ENCODE assay signal across 26 cellular contexts in genomic region chr12:120131116-120131515, GRCh38. TPM values are rescaled to one million over a fixed set of nuclear protein-coding genes. Genes with fewer than 3 reads are reported as not detected.
DNase-seq lines count a peak whose midpoint lies in the region; ATAC-seq, FAIRE-seq and TF ChIP-seq lines count a peak whose summit lies in the region.
"Had no signal": no experiment of that assay in that cellular context is flagged by ENCODE, and none has a peak within 500 bp of the region (broad histone marks: within the 10 kb centered on the region; RNA-seq: fewer than 3 reads in every experiment).

No MANE protein-coding gene starts in this region.

- no peak for DNase-seq in activated T-cell treated with anti-CD3 and anti-CD28 coated beads, Interleukin-2, amount 50 U/mL, for 24 hours
- DNase-seq in activated T-cell treated with anti-CD3 and anti-CD28 coated beads, Interleukin-2, amount 50 U/mL, for 4 hours = no peak
- no peak for DNase-seq in GM12878 (ENCODE audit: low read depth, low spot score)
- DNase-seq in stimulated activated effector memory CD8-positive, alpha-beta T cell treated with anti-CD3 and anti-CD28 coated beads, Interleukin-12 subunit alpha, Interleukin-12 subunit beta, amount 100 ng/mL, for 72 hours (ENCODE audit: low spot score in 2 of 2) = no peak
- no peak for DNase-seq in stomach
- no peak for DNase-seq in activated naive CD8-positive, alpha-beta T cell treated with anti-CD3 and anti-CD28 coated beads, Interleukin-2, amount 50 U/mL, for 24 hours
- DNase-seq in HuH-7 (ENCODE audit: low spot score) = no peak
- no peak for DNase-seq in DMS 273 treated with DMSO at 0.1 percent for 48 hours (lab: John Stamatoyannopoulos, UW)
- DNase-seq: Caco-2; CD4-positive, CD25-positive, alpha-beta regulatory T cell; CD8-positive, alpha-beta T cell; DMS79; EL; GDM1; GM23248; H7; HCEC 1CT had no signal

- CTCF ChIA-PET in GM12878 (lab: Yijun Ruan, JAX) = interaction anchor here (3.3 to 4.9 kb wide), 2 partner anchors 10 to 20 kb away, joined by 18 to 57 read pairs; no protein-coding TSS in a partner anchor

- no peaks in the 10 kb centered on the region for H3K27me3 Mint-ChIP-seq in activated T-cell treated with anti-CD3 and anti-CD28 coated beads, Interleukin-2, amount 50 U/mL, for 24 hours
- H3K27me3 Mint-ChIP-seq in activated T-cell treated with anti-CD3 and anti-CD28 coated beads, Interleukin-2, amount 50 U/mL, for 4 hours (ENCODE audit: low read depth) = no peaks in the 10 kb centered on the region
- no peaks in the 10 kb centered on the region for H3K27me3 Mint-ChIP-seq in activated naive CD8-positive, alpha-beta T cell treated with anti-CD3 and anti-CD28 coated beads, Interleukin-2, amount 50 U/mL, for 24 hours
- H3K27me3 Mint-ChIP-seq: B cell; CD4-positive, CD25-positive, alpha-beta regulatory T cell had no signal

- intact Hi-C loops in GM12878 (cut with micrococcal nuclease; ENCODE audit: unreplicated experiment) (no loop called here), stomach (cut with DNase I; ENCODE audit: low total_unique reads) (no loop called here)

- SMC1A ChIA-PET in GM12878 (lab: Charles Lee; ENCODE audit: uncharacterized antibody, unreplicated experiment) = interaction anchor here (0.6 to 4.9 kb wide), 3 partner anchors 12 to 267 kb away, joined by 3 to 142 read pairs (median 4); partner anchors contain the start of gene RAB35

- H3K36me3 Mint-ChIP-seq in activated T-cell treated with anti-CD3 and anti-CD28 coated beads, Interleukin-2, amount 50 U/mL, for 24 hours (ENCODE audit: low read depth) = peaks cover 100% of the 10 kb centered on the region
- H3K36me3 Mint-ChIP-seq in activated T-cell treated with anti-CD3 and anti-CD28 coated beads, Interleukin-2, amount 50 U/mL, for 4 hours (ENCODE audit: insufficient read depth) = peaks cover 47% of the 10 kb centered on the region
- peaks cover 99% of the 10 kb centered on the region for H3K36me3 Mint-ChIP-seq in stimulated activated effector memory CD8-positive, alpha-beta T cell treated with anti-CD3 and anti-CD28 coated beads, Interleukin-12 subunit alpha, Interleukin-12 subunit beta, amount 100 ng/mL, for 72 hours
- H3K36me3 Mint-ChIP-seq in activated naive CD8-positive, alpha-beta T cell treated with anti-CD3 and anti-CD28 coated beads, Interleukin-2, amount 50 U/mL, for 24 hours (ENCODE audit: low read depth) = peaks cover 62% of the 10 kb centered on the region

- no peak overlapping the region for H3K9ac ChIP-seq in GM12878 (ENCODE audit: control insufficient read depth, insufficient read depth, low read length)
- H3K9ac ChIP-seq: BLaER1, GM23248 had no signal

- TF ChIP-seq RAD21 in GM12878 (IDR thresholded peaks at IDR 0.05; ENCODE audit: insufficient read depth, low read depth, low read length) = no peak

- H3K4me2 ChIP-seq in GM12878 (ENCODE audit: control insufficient read depth, insufficient read depth) = no peak overlapping the region
- H3K4me2 ChIP-seq: BLaER1 had no signal

- peak overlapping the region; percentile 84 for H3K27ac ChIP-seq in GM12878 (ENCODE audit: control insufficient read depth, insufficient read depth)
- H3K27ac ChIP-seq in stomach = peak overlapping the region; percentile 57 to 82 (median 67)
- H3K27ac ChIP-seq: 22Rv1, C4-2B, GM23248 had no signal

- TF ChIP-seq EP300 in GM12878 (IDR thresholded peaks at IDR 0.05; ENCODE audit: borderline replicate concordance in 1 of 2, control insufficient read depth in 1 of 2, low read depth in 2 of 2, low read length in 2 of 2) (no peak), stomach (IDR thresholded peaks at IDR 0.05) (no peak)

- in situ Hi-C loops in GM12878 (cut with MboI) = no loop called here

- no peak for TF ChIP-seq CTCF in GM12878 (IDR thresholded peaks at IDR 0.05 in 2 of 3, conservative IDR thresholded peaks at IDR 0.05 in 1 of 3; ENCODE audit: control insufficient read depth in 2 of 3, extremely low read depth in 1 of 3, insufficient read depth in 1 of 3, low read depth in 3 of 3, low read length in 3 of 3)
- TF ChIP-seq CTCF in stomach (IDR thresholded peaks at IDR 0.05) = no peak

- peaks cover 45 to 47% of the 10 kb centered on the region in 2 experiments for H3K36me3 ChIP-seq in GM12878 (ENCODE audit: control insufficient read depth in 2 of 2, insufficient read depth in 2 of 2, low read length in 1 of 2)
- H3K36me3 ChIP-seq in stomach = peaks cover 87 to 100% (median 100%) of the 10 kb centered on the region in 4 donors

- peak overlapping the region; percentile 22 for H3K27ac Mint-ChIP-seq in activated T-cell treated with anti-CD3 and anti-CD28 coated beads, Interleukin-2, amount 50 U/mL, for 24 hours
- H3K27ac Mint-ChIP-seq in stimulated activated effector memory CD8-positive, alpha-beta T cell treated with anti-CD3 and anti-CD28 coated beads, Interleukin-12 subunit alpha, Interleukin-12 subunit beta, amount 100 ng/mL, for 72 hours = peak overlapping the region; percentile 48
- H3K27ac Mint-ChIP-seq in activated naive CD8-positive, alpha-beta T cell treated with anti-CD3 and anti-CD28 coated beads, Interleukin-2, amount 50 U/mL, for 24 hours = no peak overlapping the region
- H3K27ac Mint-ChIP-seq: CD8-positive, alpha-beta T cell had no signal

- H3K4me3 ChIP-seq in GM12878 (no peak overlapping the region), stomach (no peak overlapping the region)
- H3K4me3 ChIP-seq: BLaER1, GM23248 had no signal

- RAD21 ChIA-PET in GM12878 (lab: Charles Lee; ENCODE audit: unreplicated experiment) = interaction anchor here (3.6 to 4.2 kb wide), 2 partner anchors 12 to 20 kb away, joined by 25 to 118 read pairs; partner anchors contain the start of gene RAB35

- H3K27me3 ChIP-seq in GM12878 (replicated peaks in 1 of 2; ENCODE audit: control insufficient read depth in 2 of 2, insufficient read depth in 2 of 2, low read length in 1 of 2) = no peaks in the 10 kb centered on the region
- H3K27me3 ChIP-seq in stomach = no peaks in the 10 kb centered on the region
- H3K27me3 ChIP-seq: BLaER1 had no signal

- H3K9me3 Mint-ChIP-seq in activated T-cell treated with anti-CD3 and anti-CD28 coated beads, Interleukin-2, amount 50 U/mL, for 24 hours = no peaks in the 10 kb centered on the region
- no peaks in the 10 kb centered on the region for H3K9me3 Mint-ChIP-seq in activated T-cell treated with anti-CD3 and anti-CD28 coated beads, Interleukin-2, amount 50 U/mL, for 4 hours
- H3K9me3 Mint-ChIP-seq in stimulated activated effector memory CD8-positive, alpha-beta T cell treated with anti-CD3 and anti-CD28 coated beads, Interleukin-12 subunit alpha, Interleukin-12 subunit beta, amount 100 ng/mL, for 72 hours = no peaks in the 10 kb centered on the region
- no peaks in the 10 kb centered on the region for H3K9me3 Mint-ChIP-seq in activated naive CD8-positive, alpha-beta T cell treated with anti-CD3 and anti-CD28 coated beads, Interleukin-2, amount 50 U/mL, for 24 hours
- H3K9me3 Mint-ChIP-seq: CD4-positive, CD25-positive, alpha-beta regulatory T cell; CD8-positive, alpha-beta T cell had no signal

- H3K4me1 ChIP-seq in GM12878 (ENCODE audit: control insufficient read depth, insufficient read depth, low read length) (peaks cover 31% of the 10 kb centered on the region), stomach (peaks cover 10 to 45% (median 19%) of the 10 kb centered on the region in 4 donors)
- H3K4me1 ChIP-seq: Caco-2 had no signal

- no peaks in the 10 kb centered on the region for H3K9me3 ChIP-seq in GM12878 (replicated peaks; ENCODE audit: control insufficient read depth, insufficient read depth, low read length)
- no peaks in the 10 kb centered on the region for H3K9me3 ChIP-seq in stomach
- H3K9me3 ChIP-seq: BLaER1, Caco-2 had no signal

- no peaks in the 10 kb centered on the region for H4K20me1 ChIP-seq in GM12878 (ENCODE audit: control insufficient read depth, insufficient read depth)

- H3K4me3 Mint-ChIP-seq in activated T-cell treated with anti-CD3 and anti-CD28 coated beads, Interleukin-2, amount 50 U/mL, for 24 hours = no peak overlapping the region
- no peak overlapping the region for H3K4me3 Mint-ChIP-seq in activated T-cell treated with anti-CD3 and anti-CD28 coated beads, Interleukin-2, amount 50 U/mL, for 4 hours
- no peak overlapping the region for H3K4me3 Mint-ChIP-seq in stimulated activated effector memory CD8-positive, alpha-beta T cell treated with anti-CD3 and anti-CD28 coated beads, Interleukin-12 subunit alpha, Interleukin-12 subunit beta, amount 100 ng/mL, for 72 hours
- no peak overlapping the region for H3K4me3 Mint-ChIP-seq in activated naive CD8-positive, alpha-beta T cell treated with anti-CD3 and anti-CD28 coated beads, Interleukin-2, amount 50 U/mL, for 24 hours
- H3K4me3 Mint-ChIP-seq: B cell; CD4-positive, CD25-positive, alpha-beta regulatory T cell; CD8-positive, alpha-beta T cell had no signal

- H2AFZ ChIP-seq in GM12878 (ENCODE audit: control insufficient read depth, low read depth, low read length) = no peak overlapping the region
- H2AFZ ChIP-seq: GM23248 had no signal

- TF ChIP-seq POLR2A in GM12878 (IDR thresholded peaks at IDR 0.05; ENCODE audit: low read depth, low read length) (no peak), stomach (IDR thresholded peaks at IDR 0.05) (no peak)

- 98% methylated on average over 15 of the region's 15 CpGs for WGBS in GM12878 (ENCODE audit: insufficient coverage, insufficient replicate concordance, low lambda C conversion rate, missing lambda C conversion rate)
- WGBS in stomach, 5 donors = 93 to 100% (median 97%) methylated on average over 7 to 15 of the region's 15 CpGs

- POLR2A ChIA-PET in GM12878 (lab: Charles Lee) = interaction anchor here (1.1 to 8.1 kb wide), 3 partner anchors 12 to 117 kb away, joined by 3 to 141 read pairs (median 6); partner anchors contain the start of gene RAB35

- no peaks in the 10 kb centered on the region; the same call in 1 of the 2 replicates for H3K79me2 ChIP-seq in GM12878 (ENCODE audit: control insufficient read depth, insufficient read depth, low read length)

- no TSS peak for BruUV-seq in GM12878 (replicated peaks; lab: Mats Ljungman, UMichigan)

- no peak for ATAC-seq in activated T-cell treated with anti-CD3 and anti-CD28 coated beads, Interleukin-2, amount 50 U/mL, for 4 hours
- no peak for ATAC-seq in GM12878
- no peak for ATAC-seq in stimulated activated effector memory CD8-positive, alpha-beta T cell treated with anti-CD3 and anti-CD28 coated beads, Interleukin-12 subunit alpha, Interleukin-12 subunit beta, amount 100 ng/mL, for 72 hours
- ATAC-seq in activated naive CD8-positive, alpha-beta T cell treated with anti-CD3 and anti-CD28 coated beads, Interleukin-2, amount 50 U/mL, for 24 hours = no peak
- ATAC-seq: CD8-positive, alpha-beta T cell had no signal

- H3K4me1 Mint-ChIP-seq in activated T-cell treated with anti-CD3 and anti-CD28 coated beads, Interleukin-2, amount 50 U/mL, for 24 hours (ENCODE audit: low read depth) = peaks cover 28% of the 10 kb centered on the region
- H3K4me1 Mint-ChIP-seq in activated T-cell treated with anti-CD3 and anti-CD28 coated beads, Interleukin-2, amount 50 U/mL, for 4 hours (ENCODE audit: low read depth) = peaks cover 15% of the 10 kb centered on the region
- H3K4me1 Mint-ChIP-seq in stimulated activated effector memory CD8-positive, alpha-beta T cell treated with anti-CD3 and anti-CD28 coated beads, Interleukin-12 subunit alpha, Interleukin-12 subunit beta, amount 100 ng/mL, for 72 hours = peaks cover 17% of the 10 kb centered on the region
- H3K4me1 Mint-ChIP-seq in activated naive CD8-positive, alpha-beta T cell treated with anti-CD3 and anti-CD28 coated beads, Interleukin-2, amount 50 U/mL, for 24 hours = peaks cover 27% of the 10 kb centered on the region

- FAIRE-seq in GM12878 (lab: Jason Lieb, UNC) = no peak
- FAIRE-seq: A204.1, GM12891, GM18507, GM19239, H1 had no signal

RNA-seq across cellular contexts. Expression of gene RAB35, which starts 14.6 kb away (rescaled TPM):
- total RNA-seq in activated T-cell treated with anti-CD3 and anti-CD28 coated beads, Interleukin-2, amount 50 U/mL, for 4 hours = 10 to 100 TPM; 70.4 to 90.8 (median 74.6) TPM
- 17.3 and 17.4 TPM in 2 replicates for total RNA-seq in GM12878 (2013; cell fraction: nucleolus; rRNA removed)
- total RNA-seq in GM12878 (2014; rRNA removed) (50.6 and 57.2 TPM in 2 replicates), GM12878 (2014; rRNA removed; fragmentation: Illumina TruSeq; extraction: Trizol) (33.1 and 37.3 TPM in 2 replicates), GM12878 (2021) (89.4 and 99.2 TPM in 2 replicates), stomach (10 to 100 TPM in 2 of 5 donors, 1 to 10 TPM in 3; 8.1 to 20.0 (median 9.9) TPM)
- 30.2 TPM for polyA plus RNA-seq in GM12878 (2011; ENCODE audit: low read depth)
- polyA plus RNA-seq in GM12878 (2011; rRNA removed) (68.7 and 87.1 TPM in 2 replicates), GM12878 (2014; fragmentation: Illumina TruSeq; extraction: Trizol) (28.9 and 44.7 TPM in 2 replicates), GM12878 (2014; fragmentation: Nextera tagmentation; extraction: Ambion mirVana) (1 to 10 TPM in 1 of 2 experiments, under 1 TPM in 1; 0.76 to 2.0 TPM), GM12878 (2014; rRNA removed) (73.0 and 78.9 TPM in 2 replicates), GM12878 (2016; fragmentation: Nextera tagmentation; extraction: Ambion mirVana) (10 to 100 TPM; 42.4 to 42.9 TPM), stomach (10 to 100 TPM; 14.0 to 35.4 (median 23.9) TPM)
- polyA plus RNA-seq in GM12878 (2011; cell fraction: cytosol; rRNA removed) = 67.3 and 76.1 TPM in 2 replicates
- 75.4 and 101 TPM in 2 replicates for polyA plus RNA-seq in GM12878 (2011; cell fraction: nucleus; rRNA removed)
- 56.3 and 69.3 TPM in 2 replicates for polyA plus RNA-seq in GM12878 (2012)
- polyA minus RNA-seq in GM12878 (2011; rRNA and poly(A)+ RNA removed) = 59.2 and 76.6 TPM in 2 replicates
- 26.9 and 27.4 TPM in 2 replicates for polyA minus RNA-seq in GM12878 (2011; cell fraction: cytosol; rRNA and poly(A)+ RNA removed)
- polyA minus RNA-seq in GM12878 (2011; cell fraction: nucleus; rRNA and poly(A)+ RNA removed) = 8.9 and 19.6 TPM in 2 replicates
